Comparison of ENCODE assay signal across 9 cellular contexts in genomic region chr16:80931661-80931984, GRCh38.
DNase-seq lines count a peak whose midpoint lies in the region; ATAC-seq and TF ChIP-seq lines count a peak whose summit lies in the region.
"Had no signal": no experiment of that assay in that cellular context is flagged by ENCODE, and none has a peak within 500 bp of the region (broad histone marks: within the 10 kb centered on the region; RNA-seq: fewer than 3 reads in every experiment).

No MANE protein-coding gene starts in this region.

- H3K36me3 ChIP-seq in adrenal gland (replicated peaks in 1 of 2): no peaks in the 10 kb centered on the region
- H3K36me3 ChIP-seq in iPS-20b (ENCODE audit: insufficient read depth, low read depth, low read length): no peaks in the 10 kb centered on the region
- no peaks in the 10 kb centered on the region for H3K36me3 ChIP-seq in skeletal muscle tissue (ENCODE audit: control insufficient read depth in 3 of 3, insufficient read depth in 3 of 3, low read length in 3 of 3)

- no peak for ATAC-seq in HG02981 (IDR thresholded peaks at IDR 0.05; ENCODE audit: unreplicated experiment)
- no peak for ATAC-seq in HG02973 (IDR thresholded peaks at IDR 0.05; ENCODE audit: unreplicated experiment)
- no peak for ATAC-seq in GM21447 (IDR thresholded peaks at IDR 0.05; ENCODE audit: unreplicated experiment)

- H3K27ac ChIP-seq in adrenal gland (peak overlapping the region; percentile 82 to 97 (median 90)), iPS-20b (ENCODE audit: low read length) (no peak overlapping the region), skeletal muscle tissue (ENCODE audit: low read depth, low read length) (peak overlapping the region; percentile 75)

- DNase-seq in HFF-Myc (ENCODE audit: extremely low read depth, low read depth) (no peak), adrenal gland (no peak), NCI-H1417 treated with DMSO at 0.1 percent for 48 hours (lab: John Stamatoyannopoulos, UW) (no peak)
- DNase-seq: activated effector memory CD4-positive, alpha-beta T cell treated with Interleukin-2 at 50 U/mL for 16 hours had no signal

- intact Hi-C loops in adrenal gland (cut with DNase I): loop anchor here (10.0 kb wide), 2 partner anchors 63 to 73 kb away; partner anchors contain the start of genes CENPN (in 1 of the 2) and CMC2 (in 1 of the 2)

- H3K4me3 ChIP-seq in HFF-Myc (replicated peaks; ENCODE audit: low read depth, low read length) (peak overlapping the region; percentile 35), adrenal gland (peak overlapping the region in 2 of 4 donors; percentile 49 to 53), iPS-20b (ENCODE audit: low read length) (peak overlapping the region; percentile 65), skeletal muscle tissue (ENCODE audit: low read length in 3 of 3) (peak overlapping the region; percentile 67 to 70 (median 69))

- no peaks in the 10 kb centered on the region for H3K9me3 ChIP-seq in adrenal gland (replicated peaks in 1 of 3)
- no peaks in the 10 kb centered on the region for H3K9me3 ChIP-seq in iPS-20b (ENCODE audit: insufficient read depth, low read depth, low read length)
- no peaks in the 10 kb centered on the region for H3K9me3 ChIP-seq in skeletal muscle tissue (ENCODE audit: control insufficient read depth in 3 of 3, low read length in 3 of 3)

- TF ChIP-seq POLR2A in adrenal gland (IDR thresholded peaks at IDR 0.05): no peak

- no peak overlapping the region for H3K9ac ChIP-seq in iPS-20b (ENCODE audit: low read depth, low read length)
- peak overlapping the region; percentile 65 to 84 (median 70) for H3K9ac ChIP-seq in skeletal muscle tissue (ENCODE audit: low read depth in 1 of 3, low read length in 3 of 3)

- H3K4me1 ChIP-seq in adrenal gland (replicated peaks in 1 of 2): peaks cover 7 to 12% of the 10 kb centered on the region in 2 donors
- no peaks in the 10 kb centered on the region; the same call in 1 of the 2 replicates for H3K4me1 ChIP-seq in iPS-20b (ENCODE audit: insufficient read depth, low read length)
- peaks cover 3 to 9% (median 9%) of the 10 kb centered on the region in 3 donors for H3K4me1 ChIP-seq in skeletal muscle tissue (ENCODE audit: control insufficient read depth in 3 of 3, insufficient read depth in 3 of 3, low read length in 3 of 3)

- 11 to 17% (median 15%) methylated on average over 8 of the region's 8 CpGs for WGBS in adrenal gland, 4 donors

- H3K27me3 ChIP-seq in adrenal gland: no peaks in the 10 kb centered on the region
- peaks cover 41% of the 10 kb centered on the region for H3K27me3 ChIP-seq in iPS-20b (ENCODE audit: insufficient read depth, low read length)
- no peaks in the 10 kb centered on the region for H3K27me3 ChIP-seq in skeletal muscle tissue (ENCODE audit: control insufficient read depth in 3 of 3, insufficient read depth in 3 of 3, low read length in 3 of 3)

- TF ChIP-seq CTCF in HFF-Myc (IDR thresholded peaks at IDR 0.05; ENCODE audit: low read depth, low read length, missing control alignments) (no peak), adrenal gland (IDR thresholded peaks at IDR 0.05) (no peak)
